1 cellular context compared by ENCODE assay signal in the genomic region with DNA sequence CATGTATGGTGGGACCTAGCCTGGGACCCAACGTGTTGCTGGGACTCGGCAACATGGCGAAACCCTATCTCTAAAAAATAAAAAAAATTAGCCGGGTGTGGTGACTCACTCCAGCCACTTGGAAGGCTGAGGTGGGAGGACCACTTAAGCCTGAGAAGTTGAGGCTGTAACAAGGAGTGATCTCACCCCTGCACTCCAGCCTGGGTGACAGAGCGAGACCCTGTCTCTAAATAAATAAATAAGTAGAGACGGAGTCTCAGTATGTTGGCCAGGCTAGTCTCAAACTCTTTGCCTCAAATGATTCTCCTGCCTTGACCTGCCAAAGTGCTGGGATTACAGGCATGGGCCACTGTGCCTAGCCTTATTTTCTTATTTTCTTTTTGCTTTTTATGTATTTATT.
TF ChIP-seq lines count a peak whose summit lies in the region.

No MANE protein-coding gene starts in this region.

TF ChIP-seq in HepG2, 621 proteins besides CTCF, POLR2A, EP300 and RAD21:
- TF ChIP-seq, protein P1, sequence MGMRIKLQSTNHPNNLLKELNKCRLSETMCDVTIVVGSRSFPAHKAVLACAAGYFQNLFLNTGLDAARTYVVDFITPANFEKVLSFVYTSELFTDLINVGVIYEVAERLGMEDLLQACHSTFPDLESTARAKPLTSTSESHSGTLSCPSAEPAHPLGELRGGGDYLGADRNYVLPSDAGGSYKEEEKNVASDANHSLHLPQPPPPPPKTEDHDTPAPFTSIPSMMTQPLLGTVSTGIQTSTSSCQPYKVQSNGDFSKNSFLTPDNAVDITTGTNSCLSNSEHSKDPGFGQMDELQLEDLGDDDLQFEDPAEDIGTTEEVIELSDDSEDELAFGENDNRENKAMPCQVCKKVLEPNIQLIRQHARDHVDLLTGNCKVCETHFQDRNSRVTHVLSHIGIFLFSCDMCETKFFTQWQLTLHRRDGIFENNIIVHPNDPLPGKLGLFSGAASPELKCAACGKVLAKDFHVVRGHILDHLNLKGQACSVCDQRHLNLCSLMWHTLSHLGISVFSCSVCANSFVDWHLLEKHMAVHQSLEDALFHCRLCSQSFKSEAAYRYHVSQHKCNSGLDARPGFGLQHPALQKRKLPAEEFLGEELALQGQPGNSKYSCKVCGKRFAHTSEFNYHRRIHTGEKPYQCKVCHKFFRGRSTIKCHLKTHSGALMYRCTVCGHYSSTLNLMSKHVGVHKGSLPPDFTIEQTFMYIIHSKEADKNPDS (CRISPR knock-in tag; IDR thresholded peaks at IDR 0.05), result no peak
- TF ChIP-seq EED (CRISPR knock-in tag; IDR thresholded peaks at IDR 0.05) (no peak), ZSCAN29 (CRISPR knock-in tag; conservative IDR thresholded peaks at IDR 0.05) (no peak), ZNF790 (CRISPR knock-in tag; IDR thresholded peaks at IDR 0.05; ENCODE audit: borderline replicate concordance) (no peak), ZNF441 (CRISPR knock-in tag; IDR thresholded peaks at IDR 0.05; ENCODE audit: borderline replicate concordance) (no peak), SRSF4 (IDR thresholded peaks at IDR 0.05; ENCODE audit: low read depth, low read length, poor library complexity, severe bottlenecking) (no peak), SRF (IDR thresholded peaks at IDR 0.05; ENCODE audit: low read depth, low read length) (no peak), TCF12 (IDR thresholded peaks at IDR 0.05) (no peak), TCF12 (CRISPR knock-in tag; IDR thresholded peaks at IDR 0.05) (no peak)
- TF ChIP-seq, protein P2, sequence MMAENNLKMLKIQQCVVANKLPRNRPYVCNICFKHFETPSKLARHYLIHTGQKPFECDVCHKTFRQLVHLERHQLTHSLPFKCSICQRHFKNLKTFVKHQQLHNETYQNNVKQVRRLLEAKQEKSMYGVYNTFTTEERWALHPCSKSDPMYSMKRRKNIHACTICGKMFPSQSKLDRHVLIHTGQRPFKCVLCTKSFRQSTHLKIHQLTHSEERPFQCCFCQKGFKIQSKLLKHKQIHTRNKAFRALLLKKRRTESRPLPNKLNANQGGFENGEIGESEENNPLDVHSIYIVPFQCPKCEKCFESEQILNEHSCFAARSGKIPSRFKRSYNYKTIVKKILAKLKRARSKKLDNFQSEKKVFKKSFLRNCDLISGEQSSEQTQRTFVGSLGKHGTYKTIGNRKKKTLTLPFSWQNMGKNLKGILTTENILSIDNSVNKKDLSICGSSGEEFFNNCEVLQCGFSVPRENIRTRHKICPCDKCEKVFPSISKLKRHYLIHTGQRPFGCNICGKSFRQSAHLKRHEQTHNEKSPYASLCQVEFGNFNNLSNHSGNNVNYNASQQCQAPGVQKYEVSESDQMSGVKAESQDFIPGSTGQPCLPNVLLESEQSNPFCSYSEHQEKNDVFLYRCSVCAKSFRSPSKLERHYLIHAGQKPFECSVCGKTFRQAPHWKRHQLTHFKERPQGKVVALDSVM (CRISPR knock-in tag; IDR thresholded peaks at IDR 0.05), result no peak
- TF ChIP-seq, protein P3, sequence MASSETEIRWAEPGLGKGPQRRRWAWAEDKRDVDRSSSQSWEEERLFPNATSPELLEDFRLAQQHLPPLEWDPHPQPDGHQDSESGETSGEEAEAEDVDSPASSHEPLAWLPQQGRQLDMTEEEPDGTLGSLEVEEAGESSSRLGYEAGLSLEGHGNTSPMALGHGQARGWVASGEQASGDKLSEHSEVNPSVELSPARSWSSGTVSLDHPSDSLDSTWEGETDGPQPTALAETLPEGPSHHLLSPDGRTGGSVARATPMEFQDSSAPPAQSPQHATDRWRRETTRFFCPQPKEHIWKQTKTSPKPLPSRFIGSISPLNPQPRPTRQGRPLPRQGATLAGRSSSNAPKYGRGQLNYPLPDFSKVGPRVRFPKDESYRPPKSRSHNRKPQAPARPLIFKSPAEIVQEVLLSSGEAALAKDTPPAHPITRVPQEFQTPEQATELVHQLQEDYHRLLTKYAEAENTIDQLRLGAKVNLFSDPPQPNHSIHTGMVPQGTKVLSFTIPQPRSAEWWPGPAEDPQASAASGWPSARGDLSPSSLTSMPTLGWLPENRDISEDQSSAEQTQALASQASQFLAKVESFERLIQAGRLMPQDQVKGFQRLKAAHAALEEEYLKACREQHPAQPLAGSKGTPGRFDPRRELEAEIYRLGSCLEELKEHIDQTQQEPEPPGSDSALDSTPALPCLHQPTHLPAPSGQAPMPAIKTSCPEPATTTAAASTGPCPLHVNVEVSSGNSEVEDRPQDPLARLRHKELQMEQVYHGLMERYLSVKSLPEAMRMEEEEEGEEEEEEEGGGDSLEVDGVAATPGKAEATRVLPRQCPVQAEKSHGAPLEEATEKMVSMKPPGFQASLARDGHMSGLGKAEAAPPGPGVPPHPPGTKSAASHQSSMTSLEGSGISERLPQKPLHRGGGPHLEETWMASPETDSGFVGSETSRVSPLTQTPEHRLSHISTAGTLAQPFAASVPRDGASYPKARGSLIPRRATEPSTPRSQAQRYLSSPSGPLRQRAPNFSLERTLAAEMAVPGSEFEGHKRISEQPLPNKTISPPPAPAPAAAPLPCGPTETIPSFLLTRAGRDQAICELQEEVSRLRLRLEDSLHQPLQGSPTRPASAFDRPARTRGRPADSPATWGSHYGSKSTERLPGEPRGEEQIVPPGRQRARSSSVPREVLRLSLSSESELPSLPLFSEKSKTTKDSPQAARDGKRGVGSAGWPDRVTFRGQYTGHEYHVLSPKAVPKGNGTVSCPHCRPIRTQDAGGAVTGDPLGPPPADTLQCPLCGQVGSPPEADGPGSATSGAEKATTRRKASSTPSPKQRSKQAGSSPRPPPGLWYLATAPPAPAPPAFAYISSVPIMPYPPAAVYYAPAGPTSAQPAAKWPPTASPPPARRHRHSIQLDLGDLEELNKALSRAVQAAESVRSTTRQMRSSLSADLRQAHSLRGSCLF (CRISPR knock-in tag; IDR thresholded peaks at IDR 0.05; ENCODE audit: borderline replicate concordance), result no peak
- TF ChIP-seq, protein P4, sequence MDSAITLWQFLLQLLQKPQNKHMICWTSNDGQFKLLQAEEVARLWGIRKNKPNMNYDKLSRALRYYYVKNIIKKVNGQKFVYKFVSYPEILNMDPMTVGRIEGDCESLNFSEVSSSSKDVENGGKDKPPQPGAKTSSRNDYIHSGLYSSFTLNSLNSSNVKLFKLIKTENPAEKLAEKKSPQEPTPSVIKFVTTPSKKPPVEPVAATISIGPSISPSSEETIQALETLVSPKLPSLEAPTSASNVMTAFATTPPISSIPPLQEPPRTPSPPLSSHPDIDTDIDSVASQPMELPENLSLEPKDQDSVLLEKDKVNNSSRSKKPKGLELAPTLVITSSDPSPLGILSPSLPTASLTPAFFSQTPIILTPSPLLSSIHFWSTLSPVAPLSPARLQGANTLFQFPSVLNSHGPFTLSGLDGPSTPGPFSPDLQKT (CRISPR knock-in tag; IDR thresholded peaks at IDR 0.05; ENCODE audit: borderline replicate concordance), result no peak
